23 cellular contexts compared by ENCODE assay signal in genomic region chrX:18707442-18708049, GRCh38. TPM values are rescaled to one million over a fixed set of nuclear protein-coding genes. Genes with fewer than 3 reads are reported as not detected.
DNase-seq lines count a peak whose midpoint lies in the region; ATAC-seq, FAIRE-seq and TF ChIP-seq lines count a peak whose summit lies in the region.
"Had no signal": no experiment of that assay in that cellular context is flagged by ENCODE, and none has a peak within 500 bp of the region (broad histone marks: within the 10 kb centered on the region; RNA-seq: fewer than 3 reads in every experiment).

TSS of gene PPEF1 (plus strand) at chrX:18707645. CDS start at chrX:18707781, 136 bp downstream.

- H3K27me3 ChIP-seq in lower lobe of right lung (ENCODE audit: low read depth): no peaks in the 10 kb centered on the region
- H3K27me3 ChIP-seq: breast epithelium, hepatocyte had no signal

- H3K9me3 ChIP-seq in lower lobe of right lung: no peaks in the 10 kb centered on the region

- ATAC-seq in lower lobe of right lung (no peak), HG03378 (IDR thresholded peaks at IDR 0.05; ENCODE audit: unreplicated experiment) (no peak)
- ATAC-seq: PC-3 had no signal

- intact Hi-C loops in lower lobe of right lung (cut with DNase I): no loop called here

- no peaks in the 10 kb centered on the region for H3K27me3 Mint-ChIP-seq in brain
- H3K27me3 Mint-ChIP-seq: activated naive CD8-positive, alpha-beta T cell treated with anti-CD3 and anti-CD28 coated beads, Interleukin-2, amount 10 ng/mL, durations not matched to agents 7 days and 5 days; B cell had no signal

- H3K36me3 ChIP-seq in lower lobe of right lung: no peaks in the 10 kb centered on the region
- H3K36me3 ChIP-seq: breast epithelium, left ventricle myocardium inferior had no signal

- H3K4me1 Mint-ChIP-seq in brain: peaks cover 14% of the 10 kb centered on the region
- H3K4me1 Mint-ChIP-seq: activated naive CD8-positive, alpha-beta T cell treated with anti-CD3 and anti-CD28 coated beads, Interleukin-2, amount 10 ng/mL, durations not matched to agents 7 days and 5 days; B cell had no signal

- no peaks in the 10 kb centered on the region for H3K36me3 Mint-ChIP-seq in brain
- H3K36me3 Mint-ChIP-seq: activated naive CD8-positive, alpha-beta T cell treated with anti-CD3 and anti-CD28 coated beads, Interleukin-2, amount 10 ng/mL, durations not matched to agents 7 days and 5 days had no signal

- DNase-seq in GM19239 (ENCODE audit: insufficient read length, low spot score) (no peak), NCI-H69 (lab: John Stamatoyannopoulos, UW) (peak; percentile 83), lower lobe of right lung (no peak)
- DNase-seq in effector CD4-positive, alpha-beta T cell: no peak
- DNase-seq: activated CD4-positive, alpha-beta T cell treated with anti-CD3 and anti-CD28 coated beads, Interleukin-2, amount 50 U/mL, for 1 hour; activated CD8-positive, alpha-beta memory T cell treated with anti-CD3 and anti-CD28 coated beads, Interleukin-2, amount 50 U/mL, for 4 hours; activated naive CD8-positive, alpha-beta T cell treated with anti-CD3 and anti-CD28 coated beads, Interleukin-2, amount 10 ng/mL, durations not matched to agents 7 days and 5 days; KG1; left ventricle myocardium inferior; NCI-H1048; NCI-H2081 treated with DMSO at 0.1 percent for 48 hours; PC-3; SHP77 treated with DMSO at 0.1 percent for 48 hours had no signal

- TF ChIP-seq CTCF in brain (conservative IDR thresholded peaks at IDR 0.05) (no peak), lower lobe of right lung (IDR thresholded peaks at IDR 0.05) (no peak)

- peak within 1 kb of the TSS in 4 of 5 experiments; percentile 34 to 89 (median 52) for H3K27ac Mint-ChIP-seq in brain
- H3K27ac Mint-ChIP-seq: activated naive CD8-positive, alpha-beta T cell treated with anti-CD3 and anti-CD28 coated beads, Interleukin-2, amount 10 ng/mL, durations not matched to agents 7 days and 5 days; activated T-helper 2 cell treated with anti-CD3 and anti-CD28 coated beads, Interferon-gamma antibody, Interleukin-2, Interleukin-4, amounts not matched to agents 10 μg/mL and 5 μg/mL and 100 μg/mL, durations not matched to agents 14 hours and 24 hours and 36 hours; B cell; dendritic cell treated with granulocyte-macrophage colony-stimulating factor and Interleukin-4, amounts not matched to agents 40 ng/mL and 50 ng/mL, for 4 days; T-helper 1 cell treated with Interleukin-12 subunit alpha and Interleukin-12 subunit beta and Interleukin-4 antibody, amounts not matched to agents 30 μg/mL and 1 μg/mL, for 36 hours had no signal

- FAIRE-seq in GM19239 (lab: Jason Lieb, UNC): peak; percentile 72

- H3K27ac ChIP-seq in temporal lobe (ENCODE audit: low read depth, low read length) (no peak within 1 kb of the TSS), lower lobe of right lung (no peak within 1 kb of the TSS)
- H3K27ac ChIP-seq: breast epithelium, hepatocyte, left ventricle myocardium inferior had no signal

- peaks cover 0 to 11% (median 1%) of the 10 kb centered on the region in 5 experiments for H3K9me3 Mint-ChIP-seq in brain
- H3K9me3 Mint-ChIP-seq: activated naive CD8-positive, alpha-beta T cell treated with anti-CD3 and anti-CD28 coated beads, Interleukin-2, amount 10 ng/mL, durations not matched to agents 7 days and 5 days; activated T-helper 2 cell treated with anti-CD3 and anti-CD28 coated beads, Interferon-gamma antibody, Interleukin-2, Interleukin-4, amounts not matched to agents 10 μg/mL and 5 μg/mL and 100 μg/mL, durations not matched to agents 14 hours and 24 hours and 36 hours; dendritic cell treated with granulocyte-macrophage colony-stimulating factor and Interleukin-4, amounts not matched to agents 40 ng/mL and 50 ng/mL, for 4 days; T-helper 1 cell treated with Interleukin-12 subunit alpha and Interleukin-12 subunit beta and Interleukin-4 antibody, amounts not matched to agents 30 μg/mL and 1 μg/mL, for 36 hours had no signal

- H3K4me3 ChIP-seq in lower lobe of right lung: no peak within 1 kb of the TSS
- H3K4me3 ChIP-seq: breast epithelium, hepatocyte, left ventricle myocardium inferior had no signal

- H3K4me3 Mint-ChIP-seq in brain: peak within 1 kb of the TSS; percentile 53 to 84 (median 60)
- H3K4me3 Mint-ChIP-seq: activated naive CD8-positive, alpha-beta T cell treated with anti-CD3 and anti-CD28 coated beads, Interleukin-2, amount 10 ng/mL, durations not matched to agents 7 days and 5 days; B cell; dendritic cell treated with granulocyte-macrophage colony-stimulating factor and Interleukin-4, amounts not matched to agents 40 ng/mL and 50 ng/mL, for 4 days; T-helper 1 cell treated with Interleukin-12 subunit alpha and Interleukin-12 subunit beta and Interleukin-4 antibody, amounts not matched to agents 30 μg/mL and 1 μg/mL, for 36 hours had no signal

- no peaks in the 10 kb centered on the region for H3K4me1 ChIP-seq in lower lobe of right lung
- H3K4me1 ChIP-seq: breast epithelium, left ventricle myocardium inferior had no signal

RNA-seq across cellular contexts. Expression of gene PPEF1, which starts in this region (rescaled TPM):
- polyA plus RNA-seq in brain (ENCODE audit: insufficient read depth, low read depth, low replicate concordance): 0.27 TPM
- total RNA-seq in temporal lobe (17.9 TPM), lower lobe of right lung (0.71 TPM)
- total RNA-seq: activated naive CD8-positive, alpha-beta T cell treated with anti-CD3 and anti-CD28 coated beads, Interleukin-2, amount 10 ng/mL, durations not matched to agents 7 days and 5 days; activated T-helper 2 cell treated with anti-CD3 and anti-CD28 coated beads, Interferon-gamma antibody, Interleukin-2, Interleukin-4, amounts not matched to agents 10 μg/mL and 5 μg/mL and 100 μg/mL, durations not matched to agents 14 hours and 24 hours and 36 hours; HT-29; PC-3 had no signal

Comparison
In these comparisons a context has a peak if more than half of its experiments do, and no peak if none do; other contexts are left out.
1. RNA of gene PPEF1 (total RNA-seq): 17.9 TPM in temporal lobe (single experiment); 0.71 TPM in lower lobe of right lung (single experiment); every median in the first group is over 10 times any median in the second.